10 cellular contexts compared by ENCODE assay signal in the genomic region with DNA sequence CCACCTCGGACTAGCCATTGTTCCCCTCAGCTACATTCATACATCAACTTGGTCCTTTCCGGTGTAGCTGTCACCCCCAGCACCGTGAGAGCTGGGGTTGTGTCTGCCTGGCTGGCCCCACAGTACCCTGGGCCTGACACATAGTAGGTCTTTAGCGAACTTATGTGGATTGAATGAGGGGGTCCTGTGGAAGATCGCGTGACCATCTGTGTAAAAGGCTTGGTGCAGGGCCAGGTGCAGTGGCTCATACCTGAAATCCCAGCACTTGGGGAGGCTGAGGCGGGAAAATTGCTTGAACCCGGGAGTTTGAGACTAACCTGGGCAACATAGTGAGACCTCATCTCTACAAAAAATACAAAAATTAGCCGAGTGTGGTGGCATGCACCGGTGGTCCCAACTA. TPM values are rescaled to one million over a fixed set of nuclear protein-coding genes. Genes with fewer than 3 reads are reported as not detected.
DNase-seq lines count a peak whose midpoint lies in the region; ATAC-seq and TF ChIP-seq lines count a peak whose summit lies in the region.
"Had no signal": no experiment of that assay in that cellular context is flagged by ENCODE, and none has a peak within 500 bp of the region (broad histone marks: within the 10 kb centered on the region; RNA-seq: fewer than 3 reads in every experiment).

No MANE protein-coding gene starts in this region.

- no peak for TF ChIP-seq POLR2A in esophagus squamous epithelium (IDR thresholded peaks at IDR 0.05)

- peaks cover 8 to 74% (median 23%) of the 10 kb centered on the region in 3 donors for H3K4me1 ChIP-seq in esophagus squamous epithelium

- peak overlapping the region; percentile 83 for H3K27ac Mint-ChIP-seq in activated CD4-positive, alpha-beta T cell treated with anti-CD3 and anti-CD28 coated beads, Interleukin-2, amount 10 ng/mL, durations not matched to agents 7 days and 5 days
- peak overlapping the region; percentile 82 for H3K27ac Mint-ChIP-seq in stimulated activated effector memory CD8-positive, alpha-beta T cell treated with anti-CD3 and anti-CD28 coated beads, Interleukin-12 subunit alpha, Interleukin-12 subunit beta, amount 100 ng/mL, for 72 hours

- POLR2A ChIA-PET in activated CD4-positive, alpha-beta T cell treated with anti-CD3 and anti-CD28 coated beads, Interleukin-2, amount 10 ng/mL, durations not matched to agents 7 days and 5 days (lab: Charles Lee), result no interaction called here
- POLR2A ChIA-PET in RWPE1 (lab: Yijun Ruan, JAX; ENCODE audit: low non-redundant PET), result interaction anchor here (0.5 kb wide), 1 partner anchor 26 kb away, joined by 3 read pairs; no protein-coding TSS in a partner anchor

- peak overlapping the region; percentile 91 for H3K4me3 Mint-ChIP-seq in activated CD4-positive, alpha-beta T cell treated with anti-CD3 and anti-CD28 coated beads, Interleukin-2, amount 10 ng/mL, durations not matched to agents 7 days and 5 days
- peak overlapping the region; percentile 84 for H3K4me3 Mint-ChIP-seq in stimulated activated effector memory CD8-positive, alpha-beta T cell treated with anti-CD3 and anti-CD28 coated beads, Interleukin-12 subunit alpha, Interleukin-12 subunit beta, amount 100 ng/mL, for 72 hours

- no peaks in the 10 kb centered on the region for H3K36me3 ChIP-seq in esophagus squamous epithelium
- H3K36me3 ChIP-seq: transverse colon had no signal

- no peaks in the 10 kb centered on the region for H3K9me3 ChIP-seq in esophagus squamous epithelium
- H3K9me3 ChIP-seq: transverse colon had no signal

- TF ChIP-seq CTCF in RWPE1 (conservative IDR thresholded peaks at IDR 0.05; ENCODE audit: low read depth) (no peak), esophagus squamous epithelium (IDR thresholded peaks at IDR 0.05) (no peak)

- no peak for ATAC-seq in stimulated activated effector memory CD8-positive, alpha-beta T cell treated with anti-CD3 and anti-CD28 coated beads, Interleukin-12 subunit alpha, Interleukin-12 subunit beta, amount 100 ng/mL, for 72 hours
- ATAC-seq in HG03354 (IDR thresholded peaks at IDR 0.05; ENCODE audit: poor library complexity, severe bottlenecking, unreplicated experiment), result no peak

- peak overlapping the region; percentile 46 for H3K27ac ChIP-seq in RWPE1
- peak overlapping the region; percentile 30 to 98 (median 66) for H3K27ac ChIP-seq in esophagus squamous epithelium

- no peaks in the 10 kb centered on the region for H3K27me3 Mint-ChIP-seq in activated CD4-positive, alpha-beta T cell treated with anti-CD3 and anti-CD28 coated beads, Interleukin-2, amount 10 ng/mL, durations not matched to agents 7 days and 5 days

- 73 to 86% methylated on average over 5 to 7 of the region's 10 CpGs for WGBS in esophagus squamous epithelium, 2 donors

- DNase-seq in activated CD4-positive, alpha-beta T cell treated with anti-CD3 and anti-CD28 coated beads, Interleukin-2, amount 10 ng/mL, durations not matched to agents 7 days and 5 days, result no peak
- DNase-seq in activated CD4-positive, alpha-beta T cell treated with anti-CD3 and anti-CD28 coated beads for 1 hour, result no peak
- DNase-seq in RWPE1 (ENCODE audit: low spot score), result no peak
- no peak for DNase-seq in esophagus squamous epithelium (lab: John Stamatoyannopoulos, UW)
- DNase-seq in stimulated activated effector memory CD8-positive, alpha-beta T cell treated with anti-CD3 and anti-CD28 coated beads, Interleukin-12 subunit alpha, Interleukin-12 subunit beta, amount 100 ng/mL, for 72 hours (ENCODE audit: low spot score in 2 of 2), result peak in 1 of 2 donors; percentile 56
- no peak for DNase-seq in DMS153 treated with DMSO at 0.1 percent for 48 hours (lab: John Stamatoyannopoulos, UW; ENCODE audit: unreplicated experiment)
- DNase-seq in HUDEP-2 (lab: John Stamatoyannopoulos, UW; ENCODE audit: unreplicated experiment in 76 of 76), result no peak
- DNase-seq: NCI-H2171 had no signal

- no peaks in the 10 kb centered on the region for H3K27me3 ChIP-seq in esophagus squamous epithelium
- H3K27me3 ChIP-seq: transverse colon had no signal

- no peak overlapping the region for H3K4me3 ChIP-seq in esophagus squamous epithelium

- peaks cover 53% of the 10 kb centered on the region for H3K4me1 Mint-ChIP-seq in activated CD4-positive, alpha-beta T cell treated with anti-CD3 and anti-CD28 coated beads, Interleukin-2, amount 10 ng/mL, durations not matched to agents 7 days and 5 days
- H3K4me1 Mint-ChIP-seq in stimulated activated effector memory CD8-positive, alpha-beta T cell treated with anti-CD3 and anti-CD28 coated beads, Interleukin-12 subunit alpha, Interleukin-12 subunit beta, amount 100 ng/mL, for 72 hours, result peaks cover 49% of the 10 kb centered on the region

- CTCF ChIA-PET in activated CD4-positive, alpha-beta T cell treated with anti-CD3 and anti-CD28 coated beads, Interleukin-2, amount 10 ng/mL, durations not matched to agents 7 days and 5 days (lab: Charles Lee), result interaction anchor here (1.0 to 2.2 kb wide), 2 partner anchors 21 kb away, joined by 4 to 10 read pairs; no protein-coding TSS in a partner anchor
- CTCF ChIA-PET in RWPE1 (lab: Yijun Ruan, JAX), result interaction anchor here (1.2 kb wide), 1 partner anchor 26 kb away, joined by 5 read pairs; no protein-coding TSS in a partner anchor

- H3K9me3 Mint-ChIP-seq in activated CD4-positive, alpha-beta T cell treated with anti-CD3 and anti-CD28 coated beads, Interleukin-2, amount 10 ng/mL, durations not matched to agents 7 days and 5 days, result no peaks in the 10 kb centered on the region
- no peaks in the 10 kb centered on the region for H3K9me3 Mint-ChIP-seq in stimulated activated effector memory CD8-positive, alpha-beta T cell treated with anti-CD3 and anti-CD28 coated beads, Interleukin-12 subunit alpha, Interleukin-12 subunit beta, amount 100 ng/mL, for 72 hours

- intact Hi-C loops in esophagus squamous epithelium (cut with DNase I), result no loop called here

- peaks cover 10% of the 10 kb centered on the region for H3K36me3 Mint-ChIP-seq in activated CD4-positive, alpha-beta T cell treated with anti-CD3 and anti-CD28 coated beads, Interleukin-2, amount 10 ng/mL, durations not matched to agents 7 days and 5 days (ENCODE audit: low read depth)
- H3K36me3 Mint-ChIP-seq in stimulated activated effector memory CD8-positive, alpha-beta T cell treated with anti-CD3 and anti-CD28 coated beads, Interleukin-12 subunit alpha, Interleukin-12 subunit beta, amount 100 ng/mL, for 72 hours, result peaks cover 28% of the 10 kb centered on the region

RNA-seq across cellular contexts. Expression of a gene that starts 2.0 kb away (rescaled TPM):
- 100 to 1,000 TPM; 111 to 115 TPM for total RNA-seq in activated CD4-positive, alpha-beta T cell treated with anti-CD3 and anti-CD28 coated beads, Interleukin-2, amount 10 ng/mL, durations not matched to agents 7 days and 5 days
- 100 to 1,000 TPM in 2 of 4 donors, 10 to 100 TPM in 2; 62.8 to 142 (median 93.4) TPM for total RNA-seq in esophagus squamous epithelium

RNA-seq across cellular contexts. Expression of a gene that starts 34.3 kb away (rescaled TPM):
- total RNA-seq in activated CD4-positive, alpha-beta T cell treated with anti-CD3 and anti-CD28 coated beads, Interleukin-2, amount 10 ng/mL, durations not matched to agents 7 days and 5 days, result 10 to 100 TPM; 17.5 to 22.3 TPM
- 10 to 100 TPM; 23.6 to 35.6 (median 27.3) TPM for total RNA-seq in esophagus squamous epithelium

RNA-seq across cellular contexts. Expression of a gene that starts 34.4 kb away (rescaled TPM):
- total RNA-seq in activated CD4-positive, alpha-beta T cell treated with anti-CD3 and anti-CD28 coated beads, Interleukin-2, amount 10 ng/mL, durations not matched to agents 7 days and 5 days, result 10 to 100 TPM; 19.9 to 23.3 TPM
- total RNA-seq in esophagus squamous epithelium, result 10 to 100 TPM; 39.6 to 63.2 (median 44.0) TPM
